ENCODE assay signal across 27 cellular contexts in genomic region chr7:129199406-129199805, GRCh38. TPM values are rescaled to one million over a fixed set of nuclear protein-coding genes. Genes with fewer than 3 reads are reported as not detected.
"Had no signal": no experiment of that assay in that cellular context is flagged by ENCODE, and none has a peak within 500 bp of the region (broad histone marks: within the 10 kb centered on the region; RNA-seq: fewer than 3 reads in every experiment).

No MANE protein-coding gene starts in this region.

- DNase-seq: colonic mucosa; cortex of kidney; dermis blood vessel endothelial cell; dorsolateral prefrontal cortex; effector CD4-positive, alpha-beta T cell; effector CD8-positive, alpha-beta T cell; effector memory CD4-positive, alpha-beta T cell; effector memory CD8-positive, alpha-beta T cell; endodermal cell; erythroblast; esophagus squamous epithelium; foreskin fibroblast; foreskin keratinocyte; foreskin melanocyte; gastrocnemius medialis; glutamatergic neuron; heart left ventricle; heart right ventricle had no signal

- H3K36me3 ChIP-seq: colonic mucosa, esophagus muscularis mucosa, gastrocnemius medialis, gastroesophageal sphincter, heart left ventricle had no signal

- H3K9me3 Mint-ChIP-seq: effector memory CD8-positive, alpha-beta T cell had no signal

- H3K27me3 ChIP-seq: colonic mucosa, dorsolateral prefrontal cortex, esophagus muscularis mucosa, esophagus squamous epithelium, foreskin keratinocyte, gastrocnemius medialis, gastroesophageal sphincter, heart left ventricle, heart right ventricle had no signal

- H3K4me1 ChIP-seq: colonic mucosa, esophagus muscularis mucosa, esophagus squamous epithelium, gastrocnemius medialis, gastroesophageal sphincter, heart right ventricle had no signal

- H3K4me3 Mint-ChIP-seq: effector memory CD8-positive, alpha-beta T cell; endodermal cell had no signal

- H3K9me3 ChIP-seq: colonic mucosa, esophagus muscularis mucosa, esophagus squamous epithelium, gastrocnemius medialis, gastroesophageal sphincter, heart left ventricle, heart right ventricle had no signal

- H3K27ac Mint-ChIP-seq: effector memory CD8-positive, alpha-beta T cell; endodermal cell had no signal

- H3K4me3 ChIP-seq: colonic mucosa, coronary artery, dorsolateral prefrontal cortex, esophagus muscularis mucosa, esophagus squamous epithelium, gastrocnemius medialis, gastroesophageal sphincter, heart left ventricle, heart right ventricle had no signal

- H3K4me1 Mint-ChIP-seq: endodermal cell had no signal

- FAIRE-seq: colon, endometrium, endothelial cell of umbilical vein, frontal cortex had no signal

- ATAC-seq: effector memory CD8-positive, alpha-beta T cell; esophagus mucosa; foreskin keratinocyte; gastrocnemius medialis; gastroesophageal sphincter; heart left ventricle; heart right ventricle had no signal

- H3K27ac ChIP-seq: colonic mucosa, coronary artery, dorsolateral prefrontal cortex, epithelial cell of prostate, esophagus muscularis mucosa, esophagus squamous epithelium, foreskin keratinocyte, gastrocnemius medialis, gastroesophageal sphincter, heart left ventricle, heart right ventricle had no signal

RNA-seq across cellular contexts. Expression of gene TSPAN33, which starts 54.9 kb away (rescaled TPM):
- total RNA-seq: dermis blood vessel endothelial cell, endothelial cell of umbilical vein had no signal
